Comparison of ENCODE assay signal across 8 cellular contexts in the genomic region with DNA sequence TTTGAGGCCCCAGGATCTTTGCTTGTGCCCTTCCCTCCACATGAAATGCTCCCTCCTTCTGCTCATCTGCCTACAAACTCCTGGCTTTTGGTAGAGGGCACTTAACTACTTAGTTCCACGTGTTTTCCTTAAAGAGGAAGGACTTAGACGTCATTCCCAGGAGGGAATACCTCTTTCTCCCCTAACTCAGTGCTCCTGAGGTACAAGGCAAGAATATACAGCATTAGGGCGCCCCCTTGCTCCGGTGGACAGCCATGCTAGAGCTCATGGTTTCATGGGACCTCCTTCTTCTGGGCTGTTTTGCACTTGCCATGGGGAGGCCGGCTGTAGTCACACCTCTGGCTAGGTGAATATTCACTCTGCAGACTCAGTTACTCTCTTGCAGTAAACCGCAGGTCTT.
DNase-seq lines count a peak whose midpoint lies in the region; ATAC-seq and TF ChIP-seq lines count a peak whose summit lies in the region.

No MANE protein-coding gene starts in this region.

- H3K36me3 Mint-ChIP-seq in endodermal cell (ENCODE audit: low read depth) (no peaks in the 10 kb centered on the region), neural crest cell (ENCODE audit: low read depth) (no peaks in the 10 kb centered on the region), mesothelial cell of epicardium (no peaks in the 10 kb centered on the region)

- no peak for ATAC-seq in GM18505 (IDR thresholded peaks at IDR 0.05; ENCODE audit: unreplicated experiment)

- CTCF ChIA-PET in HEK293T (lab: Yijun Ruan, JAX) = interaction anchor here (0.7 to 1.0 kb wide), 2 partner anchors 9 to 500 kb away, joined by 4 to 5 read pairs; no protein-coding TSS in a partner anchor

- H3K9me3 Mint-ChIP-seq in endodermal cell (no peaks in the 10 kb centered on the region), neural crest cell (no peaks in the 10 kb centered on the region), mesothelial cell of epicardium (no peaks in the 10 kb centered on the region)

- H3K27ac ChIP-seq in endodermal cell (ENCODE audit: low read depth, low read length) = no peak overlapping the region

- H3K27ac Mint-ChIP-seq in endodermal cell = no peak overlapping the region
- no peak overlapping the region for H3K27ac Mint-ChIP-seq in neural crest cell (ENCODE audit: unreplicated experiment)
- no peak overlapping the region for H3K27ac Mint-ChIP-seq in mesothelial cell of epicardium

- H3K27me3 ChIP-seq in NT2/D1 (ENCODE audit: insufficient read depth, insufficient read length) = no peaks in the 10 kb centered on the region
- no peaks in the 10 kb centered on the region for H3K27me3 ChIP-seq in endodermal cell (ENCODE audit: control insufficient read depth, insufficient read depth, low read length, poor library complexity, severe bottlenecking)

- H3K27me3 Mint-ChIP-seq in endodermal cell (ENCODE audit: insufficient read depth) (no peaks in the 10 kb centered on the region), neural crest cell (ENCODE audit: low read depth) (no peaks in the 10 kb centered on the region), mesothelial cell of epicardium (ENCODE audit: low read depth) (peaks cover 33% of the 10 kb centered on the region)

- TF ChIP-seq CTCF in endodermal cell (conservative IDR thresholded peaks at IDR 0.05) (peak; percentile 91), neural crest cell (conservative IDR thresholded peaks at IDR 0.05) (peak; percentile 60), mesothelial cell of epicardium (IDR thresholded peaks at IDR 0.05; ENCODE audit: unreplicated experiment) (no peak)

- no peak overlapping the region for H3K4me3 Mint-ChIP-seq in endodermal cell
- no peak overlapping the region for H3K4me3 Mint-ChIP-seq in neural crest cell
- no peak overlapping the region for H3K4me3 Mint-ChIP-seq in mesothelial cell of epicardium

- WGBS in endodermal cell (ENCODE audit: insufficient coverage in 1 of 2, insufficient read length in 1 of 2), 2 experiments = 10 to 18% methylated on average over 5 to 6 of the region's 6 CpGs

- H3K9me3 ChIP-seq in NT2/D1 (ENCODE audit: insufficient read depth, low read length) (no peaks in the 10 kb centered on the region), endodermal cell (ENCODE audit: control insufficient read depth, low read length) (no peaks in the 10 kb centered on the region)

- TF ChIP-seq POLR2A in GM18505 (IDR thresholded peaks at IDR 0.05; ENCODE audit: borderline replicate concordance, extremely low read depth, insufficient read depth, insufficient read length) = no peak

- POLR2A ChIA-PET in HEK293T (lab: Yijun Ruan, JAX) = no interaction called here

- H3K4me3 ChIP-seq in NT2/D1 (ENCODE audit: insufficient read length, low read depth) (no peak overlapping the region), endodermal cell (ENCODE audit: low read length) (no peak overlapping the region)

- no peaks in the 10 kb centered on the region for H3K4me1 Mint-ChIP-seq in endodermal cell
- H3K4me1 Mint-ChIP-seq in neural crest cell = no peaks in the 10 kb centered on the region
- no peaks in the 10 kb centered on the region for H3K4me1 Mint-ChIP-seq in mesothelial cell of epicardium

- DNase-seq in DMS153 (lab: John Stamatoyannopoulos, UW) = peak; percentile 7
- no peak for DNase-seq in DMS153 treated with DMSO at 0.1 percent for 48 hours (lab: John Stamatoyannopoulos, UW; ENCODE audit: unreplicated experiment)
- peak; percentile 51 for DNase-seq in HEK293T (ENCODE audit: extremely low spot score)
- DNase-seq in NT2/D1 (ENCODE audit: low read depth, low spot score) = peak; percentile 55
- DNase-seq in endodermal cell = peak; percentile 95
- DNase-seq in neural crest cell (ENCODE audit: low read depth, low spot score) = peak; percentile 32
- DNase-seq in mesothelial cell of epicardium (ENCODE audit: low spot score in 2 of 2, unreplicated experiment in 2 of 2) = no peak

- H3K4me1 ChIP-seq in NT2/D1 (ENCODE audit: insufficient read depth, insufficient read length) = no peaks in the 10 kb centered on the region
- H3K4me1 ChIP-seq in endodermal cell (ENCODE audit: control insufficient read depth, insufficient read depth, low read length) = no peaks in the 10 kb centered on the region

- H3K36me3 ChIP-seq in NT2/D1 (ENCODE audit: insufficient read depth, insufficient read length, low read length) = no peaks in the 10 kb centered on the region
- no peaks in the 10 kb centered on the region for H3K36me3 ChIP-seq in endodermal cell (ENCODE audit: control insufficient read depth, insufficient read depth, low read length)

- no peak overlapping the region for H3K9ac ChIP-seq in NT2/D1 (ENCODE audit: insufficient read length, low read depth)
- no peak overlapping the region for H3K9ac ChIP-seq in endodermal cell (ENCODE audit: extremely low read depth, low read length, poor library complexity, severe bottlenecking)

TF ChIP-seq in HEK293T, 16 proteins besides CTCF, POLR2A, EP300 and RAD21:
- TF ChIP-seq SP1 (IDR thresholded peaks at IDR 0.05) = no peak
- TF ChIP-seq BHLHE40 (IDR thresholded peaks at IDR 0.05; ENCODE audit: borderline replicate concordance) = no peak
- TF ChIP-seq, protein P1, sequence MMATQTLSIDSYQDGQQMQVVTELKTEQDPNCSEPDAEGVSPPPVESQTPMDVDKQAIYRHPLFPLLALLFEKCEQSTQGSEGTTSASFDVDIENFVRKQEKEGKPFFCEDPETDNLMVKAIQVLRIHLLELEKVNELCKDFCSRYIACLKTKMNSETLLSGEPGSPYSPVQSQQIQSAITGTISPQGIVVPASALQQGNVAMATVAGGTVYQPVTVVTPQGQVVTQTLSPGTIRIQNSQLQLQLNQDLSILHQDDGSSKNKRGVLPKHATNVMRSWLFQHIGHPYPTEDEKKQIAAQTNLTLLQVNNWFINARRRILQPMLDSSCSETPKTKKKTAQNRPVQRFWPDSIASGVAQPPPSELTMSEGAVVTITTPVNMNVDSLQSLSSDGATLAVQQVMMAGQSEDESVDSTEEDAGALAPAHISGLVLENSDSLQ (IDR thresholded peaks at IDR 0.05) = no peak
- TF ChIP-seq SUZ12 (IDR thresholded peaks at IDR 0.05) = no peak
- TF ChIP-seq CTBP1 (IDR thresholded peaks at IDR 0.05; ENCODE audit: borderline replicate concordance) = no peak
- TF ChIP-seq LEF1 (IDR thresholded peaks at IDR 0.05; ENCODE audit: borderline replicate concordance) = no peak
- no peak for TF ChIP-seq HDGF (IDR thresholded peaks at IDR 0.05; ENCODE audit: borderline replicate concordance)
- no peak for TF ChIP-seq ZNF384 (IDR thresholded peaks at IDR 0.05)
- TF ChIP-seq NFRKB (IDR thresholded peaks at IDR 0.05) = no peak
- no peak for TF ChIP-seq ELF4 (IDR thresholded peaks at IDR 0.05)
- no peak for TF ChIP-seq TARDBP (IDR thresholded peaks at IDR 0.05)
- no peak for TF ChIP-seq FOXM1 (IDR thresholded peaks at IDR 0.05; ENCODE audit: borderline replicate concordance)
- TF ChIP-seq L3MBTL2 (conservative IDR thresholded peaks at IDR 0.05) = no peak

Comparison
In these comparisons a context has a peak if more than half of its experiments do, and no peak if none do; other contexts are left out.
1. DNase-seq: peak in DMS153 (single experiment), HEK293T (single experiment), NT2/D1 (single experiment), endodermal cell (single experiment) and neural crest cell (single experiment); none in DMS153 treated with DMSO at 0.1 percent for 48 hours (single experiment) and mesothelial cell of epicardium (0 of 2).